16 cellular contexts compared by ENCODE assay signal in the genomic region with DNA sequence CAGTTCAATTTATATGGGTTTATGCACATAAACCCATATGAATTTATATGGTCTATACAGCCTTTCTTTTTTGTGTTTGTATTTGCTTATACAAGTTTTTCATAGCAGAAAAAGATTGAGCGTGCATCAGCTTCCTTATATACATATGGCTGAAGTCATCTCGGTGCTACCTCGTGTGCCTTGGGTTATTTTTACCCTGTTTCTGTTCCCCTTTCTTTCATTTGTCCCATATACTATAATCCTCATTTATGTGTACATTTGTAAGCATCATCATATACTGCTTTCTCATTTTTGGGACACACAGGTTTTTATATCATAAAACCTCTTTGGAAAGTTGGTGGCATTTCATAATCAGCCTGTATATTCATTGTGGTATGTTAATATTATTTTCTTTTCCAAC.
DNase-seq lines count a peak whose midpoint lies in the region; ATAC-seq and TF ChIP-seq lines count a peak whose summit lies in the region.
"Had no signal": no experiment of that assay in that cellular context is flagged by ENCODE, and none has a peak within 500 bp of the region (broad histone marks: within the 10 kb centered on the region; RNA-seq: fewer than 3 reads in every experiment).

No MANE protein-coding gene starts in this region.

- H3K36me3 ChIP-seq in tibial nerve, result no peaks in the 10 kb centered on the region
- H3K36me3 ChIP-seq: thoracic aorta had no signal

- WGBS in tibial nerve, 2 donors, result 73 to 77% methylated on average over 3 of the region's 3 CpGs

- no peak overlapping the region for H3K4me3 ChIP-seq in tibial nerve
- H3K4me3 ChIP-seq: GM23248, SK-N-MC, thoracic aorta had no signal

- no peaks in the 10 kb centered on the region for H3K27me3 ChIP-seq in tibial nerve

- DNase-seq in SIG-M5 (lab: John Stamatoyannopoulos, UW) (peak; percentile 2), tibial nerve (ENCODE audit: low spot score in 2 of 2) (no peak), left cardiac atrium (no peak)
- no peak for DNase-seq in stimulated activated naive CD8-positive, alpha-beta T cell treated with anti-CD3 and anti-CD28 coated beads, Interleukin-15, Interleukin-2, amounts not matched to agents 100 U/mL and 50 U/mL, for 24 hours
- DNase-seq in activated CD8-positive, alpha-beta memory T cell treated with anti-CD3 and anti-CD28 coated beads, Interleukin-2, amount 50 U/mL, for 4 hours, result no peak
- DNase-seq: activated CD4-positive, alpha-beta T cell treated with anti-CD3 and anti-CD28 coated beads, Interleukin-2, amount 50 U/mL, for 1 hour; activated T-cell treated with anti-CD3 and anti-CD28 coated beads, Interleukin-2, amount 50 U/mL, for 4 hours; endodermal cell; GM23248; NCI-H146 had no signal

- TF ChIP-seq EP300 in tibial nerve (IDR thresholded peaks at IDR 0.05), result no peak

- no peak for TF ChIP-seq CTCF in tibial nerve (IDR thresholded peaks at IDR 0.05)

- peak; percentile 75 for ATAC-seq in GM18502 (IDR thresholded peaks at IDR 0.05; ENCODE audit: poor library complexity, unreplicated experiment)
- ATAC-seq in GM21528 (IDR thresholded peaks at IDR 0.05; ENCODE audit: low FRiP score, unreplicated experiment), result peak; percentile 51
- peak; percentile 76 for ATAC-seq in HG03442 (IDR thresholded peaks at IDR 0.05; ENCODE audit: unreplicated experiment)
- no peak for ATAC-seq in stimulated activated naive CD8-positive, alpha-beta T cell treated with anti-CD3 and anti-CD28 coated beads, Interleukin-15, Interleukin-2, amounts not matched to agents 100 U/mL and 50 U/mL, for 24 hours
- ATAC-seq in left cardiac atrium, result no peak
- ATAC-seq: activated T-cell treated with anti-CD3 and anti-CD28 coated beads, Interleukin-2, amount 50 U/mL, for 4 hours had no signal

- H3K4me1 ChIP-seq in tibial nerve, result peaks cover 0 to 20% (median 3%) of the 10 kb centered on the region in 4 donors

- no peaks in the 10 kb centered on the region for H3K9me3 ChIP-seq in tibial nerve
- H3K9me3 ChIP-seq: thoracic aorta had no signal

- intact Hi-C loops in left cardiac atrium (cut with DNase I), result no loop called here

- TF ChIP-seq POLR2A in tibial nerve (IDR thresholded peaks at IDR 0.05), result no peak

- H3K27ac ChIP-seq in tibial nerve, result no peak overlapping the region
- H3K27ac ChIP-seq: GM23248, KMS-11, SK-N-MC, thoracic aorta had no signal

Comparison
In these comparisons a context has a peak if more than half of its experiments do, and no peak if none do; other contexts are left out.
1. ATAC-seq: peak in GM18502 (single experiment), GM21528 (single experiment) and HG03442 (single experiment); none in stimulated activated naive CD8-positive, alpha-beta T cell treated with anti-CD3 and anti-CD28 coated beads, Interleukin-15, Interleukin-2, amounts not matched to agents 100 U/mL and 50 U/mL, for 24 hours (single experiment) and left cardiac atrium (0 of 2).